19 cellular contexts compared by ENCODE assay signal in genomic region chr19:41919948-41920712, GRCh38. TPM values are rescaled to one million over a fixed set of nuclear protein-coding genes. Genes with fewer than 3 reads are reported as not detected.
"Had no signal": no experiment of that assay in that cellular context is flagged by ENCODE, and none has a peak within 500 bp of the region (broad histone marks: within the 10 kb centered on the region; RNA-seq: fewer than 3 reads in every experiment).

No MANE protein-coding gene starts in this region.

- H3K9me3 ChIP-seq: adrenal gland, body of pancreas, neutrophil, upper lobe of left lung had no signal

- H3K36me3 ChIP-seq: adrenal gland, neutrophil, upper lobe of left lung had no signal

- DNase-seq: activated CD4-positive, alpha-beta T cell treated with anti-CD3 and anti-CD28 coated beads, Interleukin-2, amount 10 ng/mL, durations not matched to agents 24 days and 14 days; activated naive CD4-positive, alpha-beta T cell treated with anti-CD3 and anti-CD28 coated beads, Interleukin-2, amount 50 U/mL, for 16 hours; activated T-cell treated with anti-CD3 and anti-CD28 coated beads for 4 hours; adrenal gland; body of pancreas; cortex of kidney; effector memory CD4-positive, alpha-beta T cell; left colon; naive B cell; retina; stimulated activated naive CD4-positive, alpha-beta T cell; T1000 had no signal

- H3K27ac ChIP-seq: adrenal gland, body of pancreas, neutrophil, upper lobe of left lung, VCaP had no signal

- H3K4me1 ChIP-seq: adrenal gland had no signal

- H3K4me3 ChIP-seq: adrenal gland, body of pancreas, lung, smooth muscle cell, upper lobe of left lung had no signal

- ATAC-seq: body of pancreas had no signal

- H3K4me2 ChIP-seq: smooth muscle cell had no signal

RNA-seq across cellular contexts. Expression of gene ERFL, which starts 8.1 kb away (rescaled TPM):
- total RNA-seq: adrenal gland, body of pancreas, epithelial cell of proximal tubule, glomerular endothelial cell had no signal

RNA-seq across cellular contexts. Expression of gene CD79A, which starts 43.1 kb away (rescaled TPM):
- total RNA-seq: body of pancreas, epithelial cell of proximal tubule, smooth muscle cell had no signal
